18 cellular contexts compared by ENCODE assay signal in the genomic region with DNA sequence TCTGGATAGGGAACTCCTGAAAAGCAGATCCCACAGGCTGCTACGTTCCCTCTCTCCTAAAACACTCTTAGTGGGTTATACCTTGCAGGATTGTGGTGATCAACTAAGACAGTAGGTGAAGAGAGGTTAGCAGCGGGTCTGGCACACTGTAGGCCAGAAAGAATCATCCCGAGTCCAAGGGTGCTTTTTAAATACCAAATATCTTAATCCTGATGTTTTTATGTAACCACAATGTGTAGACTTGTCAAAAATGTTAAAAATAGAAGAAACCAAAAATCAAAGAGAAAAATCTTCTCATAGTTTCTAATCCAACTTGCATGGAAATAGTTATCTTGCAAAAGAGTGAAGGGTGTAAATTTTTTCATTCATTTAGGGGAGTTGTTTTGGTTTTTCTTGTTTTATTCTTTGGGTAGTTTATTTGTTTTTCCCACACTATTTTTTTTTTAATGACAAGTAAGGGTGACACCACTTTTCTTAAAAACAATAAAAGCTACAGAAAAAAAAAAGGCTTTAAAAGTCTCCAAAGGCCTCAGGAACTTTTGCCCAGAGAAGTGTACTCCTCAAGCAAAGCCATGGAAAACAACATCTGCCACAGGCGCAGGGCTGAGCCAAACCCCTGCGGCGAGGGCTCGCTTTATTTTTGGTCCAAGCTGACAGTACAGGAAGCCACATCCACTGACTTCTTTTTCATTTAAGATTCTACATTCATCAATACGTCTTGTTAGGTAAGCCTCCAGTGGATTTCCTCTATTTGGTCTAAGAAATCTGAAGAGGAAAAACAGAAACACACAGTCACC. TPM values are rescaled to one million over a fixed set of nuclear protein-coding genes. Genes with fewer than 3 reads are reported as not detected.
DNase-seq lines count a peak whose midpoint lies in the region; ATAC-seq and TF ChIP-seq lines count a peak whose summit lies in the region.
"Had no signal": no experiment of that assay in that cellular context is flagged by ENCODE, and none has a peak within 500 bp of the region (broad histone marks: within the 10 kb centered on the region; RNA-seq: fewer than 3 reads in every experiment).

No MANE protein-coding gene starts in this region.

- H3K9me3 ChIP-seq in sigmoid colon (no peaks in the 10 kb centered on the region), hepatocyte (ENCODE audit: low read depth) (no peaks in the 10 kb centered on the region)
- H3K9me3 ChIP-seq: colonic mucosa, esophagus squamous epithelium had no signal

- H3K27me3 ChIP-seq in sigmoid colon: no peaks in the 10 kb centered on the region
- H3K27me3 ChIP-seq in hepatocyte: no peaks in the 10 kb centered on the region
- H3K27me3 ChIP-seq: colonic mucosa, esophagus squamous epithelium had no signal

- H3K4me3 ChIP-seq in sigmoid colon: no peak overlapping the region
- H3K4me3 ChIP-seq in hepatocyte: no peak overlapping the region
- H3K4me3 ChIP-seq: colonic mucosa, esophagus squamous epithelium had no signal

- TF ChIP-seq EP300 in sigmoid colon (IDR thresholded peaks at IDR 0.05): no peak

- peaks cover 55% of the 10 kb centered on the region for H3K79me2 ChIP-seq in hepatocyte
- H3K79me2 ChIP-seq: parathyroid adenoma had no signal

- H3K4me1 ChIP-seq in sigmoid colon (peaks cover 0 to 64% (median 55%) of the 10 kb centered on the region in 4 donors), hepatocyte (ENCODE audit: insufficient read depth) (peaks cover 18% of the 10 kb centered on the region)
- H3K4me1 ChIP-seq: colonic mucosa had no signal

- no peaks in the 10 kb centered on the region for H3K9me2 ChIP-seq in hepatocyte (replicated peaks; ENCODE audit: insufficient read depth)

- H3K36me3 ChIP-seq in sigmoid colon (no peaks in the 10 kb centered on the region), hepatocyte (replicated peaks; ENCODE audit: insufficient read depth, low read depth) (no peaks in the 10 kb centered on the region)
- H3K36me3 ChIP-seq: colonic mucosa, esophagus squamous epithelium had no signal

- TF ChIP-seq CTCF in sigmoid colon (IDR thresholded peaks at IDR 0.05): no peak
- TF ChIP-seq CTCF in hepatocyte (IDR thresholded peaks at IDR 0.05; ENCODE audit: poor library complexity): no peak

- TF ChIP-seq POLR2A in sigmoid colon (IDR thresholded peaks at IDR 0.05): no peak

- H3K4me2 ChIP-seq in hepatocyte: no peak overlapping the region

- peak; percentile 32 for ATAC-seq in SK-N-SH treated with all-trans-retinoic acid at 6 μM for 48 hours
- ATAC-seq: activated naive CD4-positive, alpha-beta T cell treated with anti-CD3 and anti-CD28 coated beads, Interleukin-2, amount 50 U/mL, for 72 hours had no signal

- intact Hi-C loops in sigmoid colon (cut with DNase I): no loop called here

- no peaks in the 10 kb centered on the region for H4K20me1 ChIP-seq in hepatocyte (ENCODE audit: insufficient read depth, poor library complexity, severe bottlenecking)

- no peak overlapping the region for H2AFZ ChIP-seq in hepatocyte
- H2AFZ ChIP-seq: parathyroid adenoma had no signal

- peak; percentile 75 for DNase-seq in DMS 273 treated with DMSO at 0.1 percent for 48 hours (lab: John Stamatoyannopoulos, UW)
- peak; percentile 17 for DNase-seq in fibroblast of the conjunctiva (ENCODE audit: low read depth)
- DNase-seq in sigmoid colon: no peak
- DNase-seq in iPS-NIHi11 (ENCODE audit: low spot score): no peak
- no peak for DNase-seq in DMS79 treated with DMSO at 0.1 percent for 48 hours (lab: John Stamatoyannopoulos, UW)
- DNase-seq in hepatocyte (ENCODE audit: low spot score): no peak
- no peak for DNase-seq in activated effector memory CD4-positive, alpha-beta T cell treated with anti-CD3 and anti-CD28 coated beads, Interleukin-2, amount 50 U/mL, for 16 hours
- DNase-seq: activated CD8-positive, alpha-beta memory T cell treated with anti-CD3 and anti-CD28 coated beads for 24 hours; colonic mucosa; esophagus squamous epithelium; mesendoderm; NCI-H1105; NCI-H526 treated with DMSO at 0.1 percent for 48 hours; stimulated activated CD8-positive, alpha-beta memory T cell treated with anti-CD3 and anti-CD28 coated beads, Interleukin-4, amount 100 ng/mL, for 48 hours had no signal

- peak overlapping the region; percentile 36 to 76 (median 74) for H3K27ac ChIP-seq in sigmoid colon
- H3K27ac ChIP-seq in hepatocyte: no peak overlapping the region
- H3K27ac ChIP-seq: colonic mucosa, parathyroid adenoma had no signal

- WGBS in sigmoid colon, 2 donors: 55 to 83% methylated on average over 8 of the region's 8 CpGs
- WGBS in hepatocyte (ENCODE audit: low lambda C conversion rate, missing lambda C conversion rate): 85% methylated on average over 8 of the region's 8 CpGs

TF ChIP-seq in SK-N-SH treated with all-trans-retinoic acid at 6 μM for 48 hours, 23 proteins besides CTCF, POLR2A, EP300 and RAD21:
- TF ChIP-seq ESRRG (CRISPR knock-in tag; IDR thresholded peaks at IDR 0.05): no peak
- no peak for TF ChIP-seq PPARA (CRISPR knock-in tag; IDR thresholded peaks at IDR 0.05; ENCODE audit: borderline replicate concordance)
- TF ChIP-seq, protein P1, sequence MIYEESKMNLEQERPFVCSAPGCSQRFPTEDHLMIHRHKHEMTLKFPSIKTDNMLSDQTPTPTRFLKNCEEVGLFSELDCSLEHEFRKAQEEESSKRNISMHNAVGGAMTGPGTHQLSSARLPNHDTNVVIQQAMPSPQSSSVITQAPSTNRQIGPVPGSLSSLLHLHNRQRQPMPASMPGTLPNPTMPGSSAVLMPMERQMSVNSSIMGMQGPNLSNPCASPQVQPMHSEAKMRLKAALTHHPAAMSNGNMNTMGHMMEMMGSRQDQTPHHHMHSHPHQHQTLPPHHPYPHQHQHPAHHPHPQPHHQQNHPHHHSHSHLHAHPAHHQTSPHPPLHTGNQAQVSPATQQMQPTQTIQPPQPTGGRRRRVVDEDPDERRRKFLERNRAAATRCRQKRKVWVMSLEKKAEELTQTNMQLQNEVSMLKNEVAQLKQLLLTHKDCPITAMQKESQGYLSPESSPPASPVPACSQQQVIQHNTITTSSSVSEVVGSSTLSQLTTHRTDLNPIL (CRISPR knock-in tag; IDR thresholded peaks at IDR 0.05; ENCODE audit: low read depth): no peak
- no peak for TF ChIP-seq ZNF8 (CRISPR knock-in tag; IDR thresholded peaks at IDR 0.05)
- no peak for TF ChIP-seq TCF4 (CRISPR knock-in tag; IDR thresholded peaks at IDR 0.05; ENCODE audit: borderline replicate concordance)
- TF ChIP-seq BACH2 (CRISPR knock-in tag; IDR thresholded peaks at IDR 0.05; ENCODE audit: borderline replicate concordance): no peak
- TF ChIP-seq, protein P2, sequence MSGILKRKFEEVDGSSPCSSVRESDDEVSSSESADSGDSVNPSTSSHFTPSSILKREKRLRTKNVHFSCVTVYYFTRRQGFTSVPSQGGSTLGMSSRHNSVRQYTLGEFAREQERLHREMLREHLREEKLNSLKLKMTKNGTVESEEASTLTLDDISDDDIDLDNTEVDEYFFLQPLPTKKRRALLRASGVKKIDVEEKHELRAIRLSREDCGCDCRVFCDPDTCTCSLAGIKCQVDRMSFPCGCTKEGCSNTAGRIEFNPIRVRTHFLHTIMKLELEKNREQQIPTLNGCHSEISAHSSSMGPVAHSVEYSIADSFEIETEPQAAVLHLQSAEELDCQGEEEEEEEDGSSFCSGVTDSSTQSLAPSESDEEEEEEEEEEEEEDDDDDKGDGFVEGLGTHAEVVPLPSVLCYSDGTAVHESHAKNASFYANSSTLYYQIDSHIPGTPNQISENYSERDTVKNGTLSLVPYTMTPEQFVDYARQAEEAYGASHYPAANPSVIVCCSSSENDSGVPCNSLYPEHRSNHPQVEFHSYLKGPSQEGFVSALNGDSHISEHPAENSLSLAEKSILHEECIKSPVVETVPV (CRISPR knock-in tag; IDR thresholded peaks at IDR 0.05): no peak

RNA-seq across cellular contexts. Expression of a gene that starts 52.1 kb away (rescaled TPM):
- total RNA-seq in sigmoid colon: not detected
- not detected for polyA plus RNA-seq in sigmoid colon
- not detected in 2 replicates for total RNA-seq in hepatocyte
- 0.36 TPM in 1 of 2 replicates, not detected in the other for polyA plus RNA-seq in hepatocyte
- total RNA-seq: activated naive CD4-positive, alpha-beta T cell treated with anti-CD3 and anti-CD28 coated beads, Interleukin-2, amount 50 U/mL, for 72 hours; colonic mucosa; esophagus squamous epithelium; ureter had no signal

RNA-seq across cellular contexts. Expression of a gene that starts 57.6 kb away (rescaled TPM):
- total RNA-seq in sigmoid colon (10 to 100 TPM in 2 of 4 donors, 1 to 10 TPM in 2; 6.9 to 19.7 (median 10.4) TPM), hepatocyte (13.3 and 14.1 TPM in 2 replicates)
- polyA plus RNA-seq in sigmoid colon (10 to 100 TPM; 16.1 to 23.4 (median 18.6) TPM), hepatocyte (8.5 and 13.5 TPM in 2 replicates)

Comparison
In these comparisons a context has a peak if more than half of its experiments do, and no peak if none do; other contexts are left out.
1. DNase-seq: peak in DMS 273 treated with DMSO at 0.1 percent for 48 hours (single experiment) and fibroblast of the conjunctiva (single experiment); none in sigmoid colon (single experiment), iPS-NIHi11 (single experiment), DMS79 treated with DMSO at 0.1 percent for 48 hours (single experiment), hepatocyte (single experiment) and activated effector memory CD4-positive, alpha-beta T cell treated with anti-CD3 and anti-CD28 coated beads, Interleukin-2, amount 50 U/mL, for 16 hours (single experiment).